ENCODE assay signal across 1 cellular context in the genomic region with DNA sequence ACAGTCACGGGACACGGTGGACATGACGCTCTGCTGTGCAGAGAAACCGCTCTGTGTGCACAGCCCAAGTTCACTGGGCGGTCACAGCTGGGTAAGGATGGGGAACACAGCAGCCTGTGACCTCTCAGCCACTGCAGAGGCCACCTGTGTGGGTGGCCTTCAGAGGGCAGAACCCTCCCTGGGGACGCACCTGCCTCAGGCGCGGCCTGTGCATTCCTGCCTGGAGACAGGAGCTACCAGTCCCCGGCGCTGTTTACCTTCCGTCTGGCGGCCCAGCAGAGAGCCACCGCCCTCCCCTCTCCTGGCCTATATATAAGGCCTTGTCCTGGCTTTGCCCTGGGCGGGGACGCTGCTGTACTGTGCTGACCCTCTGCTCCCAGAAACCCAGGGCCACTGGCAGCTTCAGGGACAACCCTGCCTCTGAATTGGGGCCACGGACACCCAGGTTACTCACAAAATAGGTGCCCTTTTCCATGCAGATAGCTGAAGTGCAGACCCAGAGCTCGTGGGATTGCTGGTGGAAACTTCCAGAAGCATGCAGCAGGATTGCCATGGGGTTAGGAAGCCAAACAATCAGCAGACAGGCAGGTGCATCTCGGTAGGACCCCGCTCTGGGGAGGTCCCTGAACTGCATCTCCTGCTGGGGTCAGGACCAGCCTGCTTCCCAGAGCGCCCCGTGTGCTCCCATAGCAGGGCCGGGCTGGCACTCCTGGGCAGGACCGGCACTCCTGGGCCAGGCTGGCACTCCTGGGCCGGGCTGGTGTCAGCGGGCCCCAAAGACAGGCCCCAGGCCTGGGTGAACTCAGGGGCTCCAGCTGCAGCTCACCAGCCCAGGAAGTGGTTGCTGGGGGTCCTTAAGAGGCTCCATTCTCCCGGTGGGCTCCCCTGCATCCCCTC.
TF ChIP-seq lines count a peak whose summit lies in the region.

No MANE protein-coding gene starts in this region.

TF ChIP-seq in SK-N-SH treated with all-trans-retinoic acid at 6 μM for 48 hours, 23 proteins besides CTCF, POLR2A, EP300 and RAD21 (continued from another document):
- TF ChIP-seq, protein P1, sequence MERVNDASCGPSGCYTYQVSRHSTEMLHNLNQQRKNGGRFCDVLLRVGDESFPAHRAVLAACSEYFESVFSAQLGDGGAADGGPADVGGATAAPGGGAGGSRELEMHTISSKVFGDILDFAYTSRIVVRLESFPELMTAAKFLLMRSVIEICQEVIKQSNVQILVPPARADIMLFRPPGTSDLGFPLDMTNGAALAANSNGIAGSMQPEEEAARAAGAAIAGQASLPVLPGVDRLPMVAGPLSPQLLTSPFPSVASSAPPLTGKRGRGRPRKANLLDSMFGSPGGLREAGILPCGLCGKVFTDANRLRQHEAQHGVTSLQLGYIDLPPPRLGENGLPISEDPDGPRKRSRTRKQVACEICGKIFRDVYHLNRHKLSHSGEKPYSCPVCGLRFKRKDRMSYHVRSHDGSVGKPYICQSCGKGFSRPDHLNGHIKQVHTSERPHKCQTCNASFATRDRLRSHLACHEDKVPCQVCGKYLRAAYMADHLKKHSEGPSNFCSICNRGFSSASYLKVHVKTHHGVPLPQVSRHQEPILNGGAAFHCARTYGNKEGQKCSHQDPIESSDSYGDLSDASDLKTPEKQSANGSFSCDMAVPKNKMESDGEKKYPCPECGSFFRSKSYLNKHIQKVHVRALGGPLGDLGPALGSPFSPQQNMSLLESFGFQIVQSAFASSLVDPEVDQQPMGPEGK (CRISPR knock-in tag; IDR thresholded peaks at IDR 0.05; ENCODE audit: borderline replicate concordance), result no peak
- TF ChIP-seq OSR1 (CRISPR knock-in tag; IDR thresholded peaks at IDR 0.05) (no peak), GLIS3 (CRISPR knock-in tag; IDR thresholded peaks at IDR 0.05) (no peak), CSDC2 (CRISPR knock-in tag; IDR thresholded peaks at IDR 0.05) (no peak), ARNTL (CRISPR knock-in tag; IDR thresholded peaks at IDR 0.05; ENCODE audit: borderline replicate concordance, low read depth) (no peak), ZNF8 (CRISPR knock-in tag; IDR thresholded peaks at IDR 0.05) (no peak), ZNF565 (CRISPR knock-in tag; conservative IDR thresholded peaks at IDR 0.05; ENCODE audit: low read depth) (no peak), BACH2 (CRISPR knock-in tag; IDR thresholded peaks at IDR 0.05; ENCODE audit: borderline replicate concordance) (no peak), TCF4 (CRISPR knock-in tag; IDR thresholded peaks at IDR 0.05; ENCODE audit: borderline replicate concordance) (no peak), ESRRG (CRISPR knock-in tag; IDR thresholded peaks at IDR 0.05) (no peak), ZFP30 (CRISPR knock-in tag; IDR thresholded peaks at IDR 0.05) (no peak), RARB (CRISPR knock-in tag; IDR thresholded peaks at IDR 0.05) (no peak)
- TF ChIP-seq, protein P2, sequence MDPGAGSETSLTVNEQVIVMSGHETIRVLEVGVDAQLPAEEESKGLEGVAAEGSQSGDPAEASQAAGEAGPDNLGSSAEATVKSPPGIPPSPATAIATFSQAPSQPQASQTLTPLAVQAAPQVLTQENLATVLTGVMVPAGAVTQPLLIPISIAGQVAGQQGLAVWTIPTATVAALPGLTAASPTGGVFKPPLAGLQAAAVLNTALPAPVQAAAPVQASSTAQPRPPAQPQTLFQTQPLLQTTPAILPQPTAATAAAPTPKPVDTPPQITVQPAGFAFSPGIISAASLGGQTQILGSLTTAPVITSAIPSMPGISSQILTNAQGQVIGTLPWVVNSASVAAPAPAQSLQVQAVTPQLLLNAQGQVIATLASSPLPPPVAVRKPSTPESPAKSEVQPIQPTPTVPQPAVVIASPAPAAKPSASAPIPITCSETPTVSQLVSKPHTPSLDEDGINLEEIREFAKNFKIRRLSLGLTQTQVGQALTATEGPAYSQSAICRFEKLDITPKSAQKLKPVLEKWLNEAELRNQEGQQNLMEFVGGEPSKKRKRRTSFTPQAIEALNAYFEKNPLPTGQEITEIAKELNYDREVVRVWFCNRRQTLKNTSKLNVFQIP (CRISPR knock-in tag; IDR thresholded peaks at IDR 0.05; ENCODE audit: borderline replicate concordance, low read depth), result no peak
- TF ChIP-seq, protein P3, sequence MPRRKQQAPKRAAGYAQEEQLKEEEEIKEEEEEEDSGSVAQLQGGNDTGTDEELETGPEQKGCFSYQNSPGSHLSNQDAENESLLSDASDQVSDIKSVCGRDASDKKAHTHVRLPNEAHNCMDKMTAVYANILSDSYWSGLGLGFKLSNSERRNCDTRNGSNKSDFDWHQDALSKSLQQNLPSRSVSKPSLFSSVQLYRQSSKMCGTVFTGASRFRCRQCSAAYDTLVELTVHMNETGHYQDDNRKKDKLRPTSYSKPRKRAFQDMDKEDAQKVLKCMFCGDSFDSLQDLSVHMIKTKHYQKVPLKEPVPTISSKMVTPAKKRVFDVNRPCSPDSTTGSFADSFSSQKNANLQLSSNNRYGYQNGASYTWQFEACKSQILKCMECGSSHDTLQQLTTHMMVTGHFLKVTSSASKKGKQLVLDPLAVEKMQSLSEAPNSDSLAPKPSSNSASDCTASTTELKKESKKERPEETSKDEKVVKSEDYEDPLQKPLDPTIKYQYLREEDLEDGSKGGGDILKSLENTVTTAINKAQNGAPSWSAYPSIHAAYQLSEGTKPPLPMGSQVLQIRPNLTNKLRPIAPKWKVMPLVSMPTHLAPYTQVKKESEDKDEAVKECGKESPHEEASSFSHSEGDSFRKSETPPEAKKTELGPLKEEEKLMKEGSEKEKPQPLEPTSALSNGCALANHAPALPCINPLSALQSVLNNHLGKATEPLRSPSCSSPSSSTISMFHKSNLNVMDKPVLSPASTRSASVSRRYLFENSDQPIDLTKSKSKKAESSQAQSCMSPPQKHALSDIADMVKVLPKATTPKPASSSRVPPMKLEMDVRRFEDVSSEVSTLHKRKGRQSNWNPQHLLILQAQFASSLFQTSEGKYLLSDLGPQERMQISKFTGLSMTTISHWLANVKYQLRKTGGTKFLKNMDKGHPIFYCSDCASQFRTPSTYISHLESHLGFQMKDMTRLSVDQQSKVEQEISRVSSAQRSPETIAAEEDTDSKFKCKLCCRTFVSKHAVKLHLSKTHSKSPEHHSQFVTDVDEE (CRISPR knock-in tag; IDR thresholded peaks at IDR 0.05), result no peak
- TF ChIP-seq, protein P4, sequence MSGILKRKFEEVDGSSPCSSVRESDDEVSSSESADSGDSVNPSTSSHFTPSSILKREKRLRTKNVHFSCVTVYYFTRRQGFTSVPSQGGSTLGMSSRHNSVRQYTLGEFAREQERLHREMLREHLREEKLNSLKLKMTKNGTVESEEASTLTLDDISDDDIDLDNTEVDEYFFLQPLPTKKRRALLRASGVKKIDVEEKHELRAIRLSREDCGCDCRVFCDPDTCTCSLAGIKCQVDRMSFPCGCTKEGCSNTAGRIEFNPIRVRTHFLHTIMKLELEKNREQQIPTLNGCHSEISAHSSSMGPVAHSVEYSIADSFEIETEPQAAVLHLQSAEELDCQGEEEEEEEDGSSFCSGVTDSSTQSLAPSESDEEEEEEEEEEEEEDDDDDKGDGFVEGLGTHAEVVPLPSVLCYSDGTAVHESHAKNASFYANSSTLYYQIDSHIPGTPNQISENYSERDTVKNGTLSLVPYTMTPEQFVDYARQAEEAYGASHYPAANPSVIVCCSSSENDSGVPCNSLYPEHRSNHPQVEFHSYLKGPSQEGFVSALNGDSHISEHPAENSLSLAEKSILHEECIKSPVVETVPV (CRISPR knock-in tag; IDR thresholded peaks at IDR 0.05), result no peak
TF ChIP-seq in SK-N-SH treated with all-trans-retinoic acid at 6 μM for 48 hours: peak in this region for 0.
